1 cellular context compared by ENCODE assay signal in the genomic region with DNA sequence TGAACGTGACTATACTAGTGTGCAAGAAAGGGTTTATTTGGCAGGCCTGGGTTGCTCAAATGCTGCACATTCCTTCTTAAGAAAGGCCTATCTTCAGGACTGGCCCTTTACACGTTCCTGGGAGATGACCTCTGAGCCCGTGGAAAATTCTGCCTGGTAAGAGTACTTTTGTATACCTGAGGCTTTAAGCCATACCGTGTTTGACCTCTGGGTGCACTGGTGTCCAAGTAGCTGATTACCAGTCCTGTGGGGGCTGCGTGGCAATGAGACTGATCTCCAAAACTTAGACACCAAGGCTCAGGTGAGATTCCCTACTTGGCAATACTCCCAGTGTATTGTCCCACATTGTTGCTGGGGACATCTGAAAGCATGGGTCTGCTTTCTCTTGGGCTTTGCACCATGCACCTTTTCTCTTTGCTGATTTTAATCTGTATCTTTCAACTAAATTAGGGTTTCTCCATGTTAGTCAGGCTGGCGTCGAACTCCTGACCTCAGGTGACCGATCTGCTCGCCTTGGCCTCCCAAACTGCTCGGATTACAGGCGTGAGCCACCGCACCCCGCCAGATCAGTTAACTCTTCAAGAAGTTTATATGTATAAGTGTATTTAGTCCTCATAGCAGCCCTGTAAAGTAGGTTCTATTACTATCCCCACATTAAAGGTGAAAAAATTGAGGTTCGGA.
TF ChIP-seq lines count a peak whose summit lies in the region.

No MANE protein-coding gene starts in this region.

TF ChIP-seq in HepG2, 621 proteins besides CTCF, POLR2A, EP300 and RAD21 (continued from another document and continues in another):
- TF ChIP-seq, protein P1, sequence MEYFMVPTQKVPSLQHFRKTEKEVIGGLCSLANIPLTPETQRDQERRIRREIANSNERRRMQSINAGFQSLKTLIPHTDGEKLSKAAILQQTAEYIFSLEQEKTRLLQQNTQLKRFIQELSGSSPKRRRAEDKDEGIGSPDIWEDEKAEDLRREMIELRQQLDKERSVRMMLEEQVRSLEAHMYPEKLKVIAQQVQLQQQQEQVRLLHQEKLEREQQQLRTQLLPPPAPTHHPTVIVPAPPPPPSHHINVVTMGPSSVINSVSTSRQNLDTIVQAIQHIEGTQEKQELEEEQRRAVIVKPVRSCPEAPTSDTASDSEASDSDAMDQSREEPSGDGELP (IDR thresholded peaks at IDR 0.05; ENCODE audit: borderline replicate concordance, low read depth), result no peak
- TF ChIP-seq ATRX (CRISPR knock-in tag; IDR thresholded peaks at IDR 0.05; ENCODE audit: borderline replicate concordance), result no peak
- no peak for TF ChIP-seq ZNF703 (CRISPR knock-in tag; IDR thresholded peaks at IDR 0.05; ENCODE audit: borderline replicate concordance)
- TF ChIP-seq MED1 (CRISPR knock-in tag; IDR thresholded peaks at IDR 0.05), result 0 out of 2 replicates have a peak, but pooled peaks have one; percentile 38
- no peak for TF ChIP-seq SOX13 (IDR thresholded peaks at IDR 0.05)
- TF ChIP-seq SOX13 (CRISPR knock-in tag; conservative IDR thresholded peaks at IDR 0.05 in 1 of 2, IDR thresholded peaks at IDR 0.05 in 1 of 2), result peak in 1 of 2 experiments; percentile 68; a peak in 2 of 4 replicates
- TF ChIP-seq ZNF160 (CRISPR knock-in tag; IDR thresholded peaks at IDR 0.05), result no peak
- no peak for TF ChIP-seq ZNF331 (CRISPR knock-in tag; IDR thresholded peaks at IDR 0.05)
- TF ChIP-seq GFI1 (CRISPR knock-in tag; IDR thresholded peaks at IDR 0.05; ENCODE audit: borderline replicate concordance), result no peak
- no peak for TF ChIP-seq ZNF180 (CRISPR knock-in tag; IDR thresholded peaks at IDR 0.05; ENCODE audit: borderline replicate concordance, low read depth)
- no peak for TF ChIP-seq NFKB2 (CRISPR knock-in tag; IDR thresholded peaks at IDR 0.05; ENCODE audit: borderline replicate concordance)
- TF ChIP-seq TEAD3 (CRISPR knock-in tag; optimal IDR thresholded peaks at IDR 0.05; ENCODE audit: borderline replicate concordance), result peak; percentile 21
- TF ChIP-seq, protein P2, sequence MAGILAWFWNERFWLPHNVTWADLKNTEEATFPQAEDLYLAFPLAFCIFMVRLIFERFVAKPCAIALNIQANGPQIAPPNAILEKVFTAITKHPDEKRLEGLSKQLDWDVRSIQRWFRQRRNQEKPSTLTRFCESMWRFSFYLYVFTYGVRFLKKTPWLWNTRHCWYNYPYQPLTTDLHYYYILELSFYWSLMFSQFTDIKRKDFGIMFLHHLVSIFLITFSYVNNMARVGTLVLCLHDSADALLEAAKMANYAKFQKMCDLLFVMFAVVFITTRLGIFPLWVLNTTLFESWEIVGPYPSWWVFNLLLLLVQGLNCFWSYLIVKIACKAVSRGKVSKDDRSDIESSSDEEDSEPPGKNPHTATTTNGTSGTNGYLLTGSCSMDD (CRISPR knock-in tag; IDR thresholded peaks at IDR 0.05), result no peak
- no peak for TF ChIP-seq YY1 (IDR thresholded peaks at IDR 0.05; ENCODE audit: insufficient read depth, insufficient replicate concordance, low read depth, low read length)
- no peak for TF ChIP-seq HMGA1 (CRISPR knock-in tag; conservative IDR thresholded peaks at IDR 0.05)
- TF ChIP-seq, protein P3, sequence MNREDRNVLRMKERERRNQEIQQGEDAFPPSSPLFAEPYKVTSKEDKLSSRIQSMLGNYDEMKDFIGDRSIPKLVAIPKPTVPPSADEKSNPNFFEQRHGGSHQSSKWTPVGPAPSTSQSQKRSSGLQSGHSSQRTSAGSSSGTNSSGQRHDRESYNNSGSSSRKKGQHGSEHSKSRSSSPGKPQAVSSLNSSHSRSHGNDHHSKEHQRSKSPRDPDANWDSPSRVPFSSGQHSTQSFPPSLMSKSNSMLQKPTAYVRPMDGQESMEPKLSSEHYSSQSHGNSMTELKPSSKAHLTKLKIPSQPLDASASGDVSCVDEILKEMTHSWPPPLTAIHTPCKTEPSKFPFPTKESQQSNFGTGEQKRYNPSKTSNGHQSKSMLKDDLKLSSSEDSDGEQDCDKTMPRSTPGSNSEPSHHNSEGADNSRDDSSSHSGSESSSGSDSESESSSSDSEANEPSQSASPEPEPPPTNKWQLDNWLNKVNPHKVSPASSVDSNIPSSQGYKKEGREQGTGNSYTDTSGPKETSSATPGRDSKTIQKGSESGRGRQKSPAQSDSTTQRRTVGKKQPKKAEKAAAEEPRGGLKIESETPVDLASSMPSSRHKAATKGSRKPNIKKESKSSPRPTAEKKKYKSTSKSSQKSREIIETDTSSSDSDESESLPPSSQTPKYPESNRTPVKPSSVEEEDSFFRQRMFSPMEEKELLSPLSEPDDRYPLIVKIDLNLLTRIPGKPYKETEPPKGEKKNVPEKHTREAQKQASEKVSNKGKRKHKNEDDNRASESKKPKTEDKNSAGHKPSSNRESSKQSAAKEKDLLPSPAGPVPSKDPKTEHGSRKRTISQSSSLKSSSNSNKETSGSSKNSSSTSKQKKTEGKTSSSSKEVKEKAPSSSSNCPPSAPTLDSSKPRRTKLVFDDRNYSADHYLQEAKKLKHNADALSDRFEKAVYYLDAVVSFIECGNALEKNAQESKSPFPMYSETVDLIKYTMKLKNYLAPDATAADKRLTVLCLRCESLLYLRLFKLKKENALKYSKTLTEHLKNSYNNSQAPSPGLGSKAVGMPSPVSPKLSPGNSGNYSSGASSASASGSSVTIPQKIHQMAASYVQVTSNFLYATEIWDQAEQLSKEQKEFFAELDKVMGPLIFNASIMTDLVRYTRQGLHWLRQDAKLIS (CRISPR knock-in tag; IDR thresholded peaks at IDR 0.05), result 0 out of 2 replicates have a peak, but pooled peaks have one; percentile 38
- TF ChIP-seq ZNF263 (CRISPR knock-in tag; IDR thresholded peaks at IDR 0.05), result no peak
- peak; percentile 32 for TF ChIP-seq RXRB (CRISPR knock-in tag; IDR thresholded peaks at IDR 0.05; ENCODE audit: borderline replicate concordance)
- TF ChIP-seq, protein P4, sequence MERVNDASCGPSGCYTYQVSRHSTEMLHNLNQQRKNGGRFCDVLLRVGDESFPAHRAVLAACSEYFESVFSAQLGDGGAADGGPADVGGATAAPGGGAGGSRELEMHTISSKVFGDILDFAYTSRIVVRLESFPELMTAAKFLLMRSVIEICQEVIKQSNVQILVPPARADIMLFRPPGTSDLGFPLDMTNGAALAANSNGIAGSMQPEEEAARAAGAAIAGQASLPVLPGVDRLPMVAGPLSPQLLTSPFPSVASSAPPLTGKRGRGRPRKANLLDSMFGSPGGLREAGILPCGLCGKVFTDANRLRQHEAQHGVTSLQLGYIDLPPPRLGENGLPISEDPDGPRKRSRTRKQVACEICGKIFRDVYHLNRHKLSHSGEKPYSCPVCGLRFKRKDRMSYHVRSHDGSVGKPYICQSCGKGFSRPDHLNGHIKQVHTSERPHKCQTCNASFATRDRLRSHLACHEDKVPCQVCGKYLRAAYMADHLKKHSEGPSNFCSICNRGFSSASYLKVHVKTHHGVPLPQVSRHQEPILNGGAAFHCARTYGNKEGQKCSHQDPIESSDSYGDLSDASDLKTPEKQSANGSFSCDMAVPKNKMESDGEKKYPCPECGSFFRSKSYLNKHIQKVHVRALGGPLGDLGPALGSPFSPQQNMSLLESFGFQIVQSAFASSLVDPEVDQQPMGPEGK (CRISPR knock-in tag; IDR thresholded peaks at IDR 0.05), result 0 out of 2 replicates have a peak, but pooled peaks have one; percentile 41
- TF ChIP-seq ETV6 (CRISPR knock-in tag; conservative IDR thresholded peaks at IDR 0.05), result no peak
- TF ChIP-seq GTF2F1 (IDR thresholded peaks at IDR 0.05; ENCODE audit: low read length), result no peak
- TF ChIP-seq ZFP1 (CRISPR knock-in tag; IDR thresholded peaks at IDR 0.05), result no peak
- TF ChIP-seq, protein P5, sequence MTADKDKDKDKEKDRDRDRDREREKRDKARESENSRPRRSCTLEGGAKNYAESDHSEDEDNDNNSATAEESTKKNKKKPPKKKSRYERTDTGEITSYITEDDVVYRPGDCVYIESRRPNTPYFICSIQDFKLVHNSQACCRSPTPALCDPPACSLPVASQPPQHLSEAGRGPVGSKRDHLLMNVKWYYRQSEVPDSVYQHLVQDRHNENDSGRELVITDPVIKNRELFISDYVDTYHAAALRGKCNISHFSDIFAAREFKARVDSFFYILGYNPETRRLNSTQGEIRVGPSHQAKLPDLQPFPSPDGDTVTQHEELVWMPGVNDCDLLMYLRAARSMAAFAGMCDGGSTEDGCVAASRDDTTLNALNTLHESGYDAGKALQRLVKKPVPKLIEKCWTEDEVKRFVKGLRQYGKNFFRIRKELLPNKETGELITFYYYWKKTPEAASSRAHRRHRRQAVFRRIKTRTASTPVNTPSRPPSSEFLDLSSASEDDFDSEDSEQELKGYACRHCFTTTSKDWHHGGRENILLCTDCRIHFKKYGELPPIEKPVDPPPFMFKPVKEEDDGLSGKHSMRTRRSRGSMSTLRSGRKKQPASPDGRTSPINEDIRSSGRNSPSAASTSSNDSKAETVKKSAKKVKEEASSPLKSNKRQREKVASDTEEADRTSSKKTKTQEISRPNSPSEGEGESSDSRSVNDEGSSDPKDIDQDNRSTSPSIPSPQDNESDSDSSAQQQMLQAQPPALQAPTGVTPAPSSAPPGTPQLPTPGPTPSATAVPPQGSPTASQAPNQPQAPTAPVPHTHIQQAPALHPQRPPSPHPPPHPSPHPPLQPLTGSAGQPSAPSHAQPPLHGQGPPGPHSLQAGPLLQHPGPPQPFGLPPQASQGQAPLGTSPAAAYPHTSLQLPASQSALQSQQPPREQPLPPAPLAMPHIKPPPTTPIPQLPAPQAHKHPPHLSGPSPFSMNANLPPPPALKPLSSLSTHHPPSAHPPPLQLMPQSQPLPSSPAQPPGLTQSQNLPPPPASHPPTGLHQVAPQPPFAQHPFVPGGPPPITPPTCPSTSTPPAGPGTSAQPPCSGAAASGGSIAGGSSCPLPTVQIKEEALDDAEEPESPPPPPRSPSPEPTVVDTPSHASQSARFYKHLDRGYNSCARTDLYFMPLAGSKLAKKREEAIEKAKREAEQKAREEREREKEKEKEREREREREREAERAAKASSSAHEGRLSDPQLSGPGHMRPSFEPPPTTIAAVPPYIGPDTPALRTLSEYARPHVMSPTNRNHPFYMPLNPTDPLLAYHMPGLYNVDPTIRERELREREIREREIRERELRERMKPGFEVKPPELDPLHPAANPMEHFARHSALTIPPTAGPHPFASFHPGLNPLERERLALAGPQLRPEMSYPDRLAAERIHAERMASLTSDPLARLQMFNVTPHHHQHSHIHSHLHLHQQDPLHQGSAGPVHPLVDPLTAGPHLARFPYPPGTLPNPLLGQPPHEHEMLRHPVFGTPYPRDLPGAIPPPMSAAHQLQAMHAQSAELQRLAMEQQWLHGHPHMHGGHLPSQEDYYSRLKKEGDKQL (CRISPR knock-in tag; IDR thresholded peaks at IDR 0.05; ENCODE audit: low read depth), result no peak
- TF ChIP-seq ZNF652 (CRISPR knock-in tag; IDR thresholded peaks at IDR 0.05; ENCODE audit: borderline replicate concordance, low read depth), result no peak
- no peak for TF ChIP-seq ZNF747 (CRISPR knock-in tag; IDR thresholded peaks at IDR 0.05; ENCODE audit: borderline replicate concordance)
- TF ChIP-seq, protein P6, sequence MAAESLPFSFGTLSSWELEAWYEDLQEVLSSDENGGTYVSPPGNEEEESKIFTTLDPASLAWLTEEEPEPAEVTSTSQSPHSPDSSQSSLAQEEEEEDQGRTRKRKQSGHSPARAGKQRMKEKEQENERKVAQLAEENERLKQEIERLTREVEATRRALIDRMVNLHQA (CRISPR knock-in tag; IDR thresholded peaks at IDR 0.05), result no peak
- TF ChIP-seq RORA (CRISPR knock-in tag; IDR thresholded peaks at IDR 0.05), result no peak
- TF ChIP-seq, protein P7, sequence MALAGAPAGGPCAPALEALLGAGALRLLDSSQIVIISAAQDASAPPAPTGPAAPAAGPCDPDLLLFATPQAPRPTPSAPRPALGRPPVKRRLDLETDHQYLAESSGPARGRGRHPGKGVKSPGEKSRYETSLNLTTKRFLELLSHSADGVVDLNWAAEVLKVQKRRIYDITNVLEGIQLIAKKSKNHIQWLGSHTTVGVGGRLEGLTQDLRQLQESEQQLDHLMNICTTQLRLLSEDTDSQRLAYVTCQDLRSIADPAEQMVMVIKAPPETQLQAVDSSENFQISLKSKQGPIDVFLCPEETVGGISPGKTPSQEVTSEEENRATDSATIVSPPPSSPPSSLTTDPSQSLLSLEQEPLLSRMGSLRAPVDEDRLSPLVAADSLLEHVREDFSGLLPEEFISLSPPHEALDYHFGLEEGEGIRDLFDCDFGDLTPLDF (CRISPR knock-in tag; IDR thresholded peaks at IDR 0.05), result no peak
- no peak for TF ChIP-seq CREB1 (IDR thresholded peaks at IDR 0.05)
- no peak for TF ChIP-seq CREB1 (CRISPR knock-in tag; IDR thresholded peaks at IDR 0.05)
- TF ChIP-seq, protein P8, sequence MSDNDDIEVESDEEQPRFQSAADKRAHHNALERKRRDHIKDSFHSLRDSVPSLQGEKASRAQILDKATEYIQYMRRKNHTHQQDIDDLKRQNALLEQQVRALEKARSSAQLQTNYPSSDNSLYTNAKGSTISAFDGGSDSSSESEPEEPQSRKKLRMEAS (IDR thresholded peaks at IDR 0.05), result no peak
- no peak for TF ChIP-seq EEA1 (CRISPR knock-in tag; IDR thresholded peaks at IDR 0.05; ENCODE audit: borderline replicate concordance)
- no peak for TF ChIP-seq MATR3 (CRISPR knock-in tag; IDR thresholded peaks at IDR 0.05)
- TF ChIP-seq ZC3H4 (CRISPR knock-in tag; IDR thresholded peaks at IDR 0.05; ENCODE audit: borderline replicate concordance), result no peak
- TF ChIP-seq CHCHD3 (CRISPR knock-in tag; IDR thresholded peaks at IDR 0.05), result no peak
- TF ChIP-seq, protein P9, sequence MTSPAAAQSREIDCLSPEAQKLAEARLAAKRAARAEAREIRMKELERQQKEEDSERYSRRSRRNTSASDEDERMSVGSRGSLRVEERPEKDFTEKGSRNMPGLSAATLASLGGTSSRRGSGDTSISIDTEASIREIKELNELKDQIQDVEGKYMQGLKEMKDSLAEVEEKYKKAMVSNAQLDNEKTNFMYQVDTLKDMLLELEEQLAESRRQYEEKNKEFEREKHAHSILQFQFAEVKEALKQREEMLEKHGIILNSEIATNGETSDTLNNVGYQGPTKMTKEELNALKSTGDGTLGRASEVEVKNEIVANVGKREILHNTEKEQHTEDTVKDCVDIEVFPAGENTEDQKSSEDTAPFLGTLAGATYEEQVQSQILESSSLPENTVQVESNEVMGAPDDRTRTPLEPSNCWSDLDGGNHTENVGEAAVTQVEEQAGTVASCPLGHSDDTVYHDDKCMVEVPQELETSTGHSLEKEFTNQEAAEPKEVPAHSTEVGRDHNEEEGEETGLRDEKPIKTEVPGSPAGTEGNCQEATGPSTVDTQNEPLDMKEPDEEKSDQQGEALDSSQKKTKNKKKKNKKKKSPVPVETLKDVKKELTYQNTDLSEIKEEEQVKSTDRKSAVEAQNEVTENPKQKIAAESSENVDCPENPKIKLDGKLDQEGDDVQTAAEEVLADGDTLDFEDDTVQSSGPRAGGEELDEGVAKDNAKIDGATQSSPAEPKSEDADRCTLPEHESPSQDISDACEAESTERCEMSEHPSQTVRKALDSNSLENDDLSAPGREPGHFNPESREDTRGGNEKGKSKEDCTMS (CRISPR knock-in tag; conservative IDR thresholded peaks at IDR 0.05), result no peak
- no peak for TF ChIP-seq ZNF607 (CRISPR knock-in tag; IDR thresholded peaks at IDR 0.05; ENCODE audit: borderline replicate concordance)
- no peak for TF ChIP-seq SIX4 (CRISPR knock-in tag; IDR thresholded peaks at IDR 0.05)
- TF ChIP-seq KDM1A (CRISPR knock-in tag; IDR thresholded peaks at IDR 0.05), result 0 out of 2 replicates have a peak, but pooled peaks have one; percentile 40
- TF ChIP-seq ZBTB38 (CRISPR knock-in tag; IDR thresholded peaks at IDR 0.05), result no peak
- peak; percentile 41; the same call in 1 of the 2 replicates for TF ChIP-seq PHF21A (CRISPR knock-in tag; IDR thresholded peaks at IDR 0.05)
- no peak for TF ChIP-seq CCDC6 (CRISPR knock-in tag; IDR thresholded peaks at IDR 0.05)
- no peak for TF ChIP-seq CBX1 (IDR thresholded peaks at IDR 0.05; ENCODE audit: low read depth)
- no peak for TF ChIP-seq MED8 (CRISPR knock-in tag; IDR thresholded peaks at IDR 0.05; ENCODE audit: insufficient replicate concordance)
